Comparison of ENCODE assay signal across 8 cellular contexts in genomic region chr19:58519355-58520256, GRCh38. TPM values are rescaled to one million over a fixed set of nuclear protein-coding genes. Genes with fewer than 3 reads are reported as not detected.
DNase-seq lines count a peak whose midpoint lies in the region; ATAC-seq and TF ChIP-seq lines count a peak whose summit lies in the region.

Gene ZBTB45 (minus strand): TSS chr19:58519810. CDS start chr19:58517673, 2,137 bp downstream.

- DNase-seq in NCI-H1092 (lab: John Stamatoyannopoulos, UW) (peak; percentile 90), glomerular visceral epithelial cell (ENCODE audit: extremely low spot score) (peak; percentile 97), osteoblast (ENCODE audit: insufficient read length, low spot score, missing footprints) (peak; percentile 99)
- peak; percentile 94 to 96 for DNase-seq in activated naive CD4-positive, alpha-beta T cell treated with anti-CD3 and anti-CD28 coated beads, Interleukin-2, amount 50 U/mL, for 72 hours (ENCODE audit: low spot score in 2 of 2)

- no peaks in the 10 kb centered on the region for H3K9me3 Mint-ChIP-seq in activated naive CD4-positive, alpha-beta T cell treated with anti-CD3 and anti-CD28 coated beads, Interleukin-2, amount 50 U/mL, for 72 hours

- H3K36me3 Mint-ChIP-seq in activated naive CD4-positive, alpha-beta T cell treated with anti-CD3 and anti-CD28 coated beads, Interleukin-2, amount 50 U/mL, for 72 hours: peaks cover 16% of the 10 kb centered on the region in 2 donors

- H3K4me3 ChIP-seq in osteoblast (ENCODE audit: insufficient read depth, low read length) (peak within 1 kb of the TSS; percentile 77), thymus (ENCODE audit: low read length) (peak within 1 kb of the TSS; percentile 69)

- peak; percentile 75 for TF ChIP-seq POLR2A in GM10847 (IDR thresholded peaks at IDR 0.05; ENCODE audit: extremely low read depth, insufficient read length)

- no peaks in the 10 kb centered on the region for H3K9me3 ChIP-seq in osteoblast (ENCODE audit: low read depth, low read length)
- peaks cover 2% of the 10 kb centered on the region for H3K9me3 ChIP-seq in thymus (ENCODE audit: control insufficient read depth)

- peak; percentile 51 for TF ChIP-seq CTCF in osteoblast (IDR thresholded peaks at IDR 0.05; ENCODE audit: extremely low read depth, low read depth, low read length)

- ATAC-seq in HG02610 (IDR thresholded peaks at IDR 0.05; ENCODE audit: unreplicated experiment) (peak; percentile 76), SK-N-SH treated with all-trans-retinoic acid at 6 μM for 48 hours (peak; percentile 90)
- peak; percentile 84 to 88 for ATAC-seq in activated naive CD4-positive, alpha-beta T cell treated with anti-CD3 and anti-CD28 coated beads, Interleukin-2, amount 50 U/mL, for 72 hours

- under 1% methylated on average over 87 of the region's 87 CpGs for WGBS in thymus

- peak within 1 kb of the TSS; percentile 95 to 99 for H3K27ac Mint-ChIP-seq in activated naive CD4-positive, alpha-beta T cell treated with anti-CD3 and anti-CD28 coated beads, Interleukin-2, amount 50 U/mL, for 72 hours

- H3K4me1 ChIP-seq in osteoblast (ENCODE audit: insufficient read depth, low read length): peaks cover 14% of the 10 kb centered on the region
- H3K4me1 ChIP-seq in thymus (ENCODE audit: control insufficient read depth, insufficient read depth, low read length): peaks cover 11% of the 10 kb centered on the region

- H3K36me3 ChIP-seq in osteoblast (ENCODE audit: insufficient read depth, low read length) (peaks cover 4% of the 10 kb centered on the region), thymus (ENCODE audit: control insufficient read depth, insufficient read depth) (peaks cover 21% of the 10 kb centered on the region)

- H2AFZ ChIP-seq in osteoblast (ENCODE audit: low read length): peak within 1 kb of the TSS; percentile 99

- H3K27me3 ChIP-seq in osteoblast (ENCODE audit: insufficient read depth, low read length) (no peaks in the 10 kb centered on the region), thymus (ENCODE audit: control insufficient read depth, insufficient read depth) (no peaks in the 10 kb centered on the region)

- peak within 1 kb of the TSS; percentile 99 for H3K4me2 ChIP-seq in osteoblast (ENCODE audit: insufficient read depth, low read length)

- peak within 1 kb of the TSS; percentile 81 for H3K27ac ChIP-seq in osteoblast (ENCODE audit: low read depth, low read length)
- peak within 1 kb of the TSS; percentile 96 for H3K27ac ChIP-seq in thymus (ENCODE audit: low read depth)

- peaks cover 41% of the 10 kb centered on the region for H3K79me2 ChIP-seq in osteoblast (ENCODE audit: insufficient read depth, low read length)

- peaks cover 17% of the 10 kb centered on the region for H4K20me1 ChIP-seq in osteoblast (ENCODE audit: insufficient read depth, low read length)

TF ChIP-seq in SK-N-SH treated with all-trans-retinoic acid at 6 μM for 48 hours, 23 proteins besides CTCF, POLR2A, EP300 and RAD21 (continues in another document):
- no peak for TF ChIP-seq RARB (CRISPR knock-in tag; IDR thresholded peaks at IDR 0.05)
- TF ChIP-seq PATZ1 (CRISPR knock-in tag; IDR thresholded peaks at IDR 0.05; ENCODE audit: borderline replicate concordance): 0 out of 2 replicates have a peak, but pooled peaks have one; percentile 65
- 0 out of 2 replicates have a peak, but pooled peaks have one; percentile 3 for TF ChIP-seq ZNF8 (CRISPR knock-in tag; IDR thresholded peaks at IDR 0.05)
- TF ChIP-seq PPARA (CRISPR knock-in tag; IDR thresholded peaks at IDR 0.05; ENCODE audit: borderline replicate concordance): no peak
- TF ChIP-seq ARNTL (CRISPR knock-in tag; IDR thresholded peaks at IDR 0.05; ENCODE audit: borderline replicate concordance, low read depth): no peak
- TF ChIP-seq ZFP30 (CRISPR knock-in tag; IDR thresholded peaks at IDR 0.05): no peak
- no peak for TF ChIP-seq ESRRG (CRISPR knock-in tag; IDR thresholded peaks at IDR 0.05)
- peak; percentile 98 for TF ChIP-seq ZFP3 (CRISPR knock-in tag; IDR thresholded peaks at IDR 0.05)
- no peak for TF ChIP-seq OSR1 (CRISPR knock-in tag; IDR thresholded peaks at IDR 0.05)
- TF ChIP-seq SNAI2 (CRISPR knock-in tag; IDR thresholded peaks at IDR 0.05): no peak
- 0 out of 2 replicates have a peak, but pooled peaks have one; percentile 53 for TF ChIP-seq POU6F1 (CRISPR knock-in tag; IDR thresholded peaks at IDR 0.05; ENCODE audit: borderline replicate concordance, low read depth)
- no peak for TF ChIP-seq TSHZ2 (CRISPR knock-in tag; IDR thresholded peaks at IDR 0.05)
- TF ChIP-seq ZC3H10 (CRISPR knock-in tag; IDR thresholded peaks at IDR 0.05): no peak
- TF ChIP-seq ZNF70 (CRISPR knock-in tag; IDR thresholded peaks at IDR 0.05): peak; percentile 52; the same call in 1 of the 2 replicates
- no peak for TF ChIP-seq CREB5 (CRISPR knock-in tag; IDR thresholded peaks at IDR 0.05; ENCODE audit: low read depth)

RNA-seq across cellular contexts. Expression of gene ZBTB45, which starts in this region (rescaled TPM):
- total RNA-seq in activated naive CD4-positive, alpha-beta T cell treated with anti-CD3 and anti-CD28 coated beads, Interleukin-2, amount 50 U/mL, for 72 hours: 10 to 100 TPM in 1 of 2 donors, 1 to 10 TPM in 1; 7.9 to 12.2 TPM
- total RNA-seq in osteoblast: 6.9 and 8.5 TPM in 2 replicates
- polyA plus RNA-seq in thymus: 7.2 TPM

Comparison
In these comparisons a context has a peak if more than half of its experiments do, and no peak if none do; other contexts are left out.
1. Peak in every context shown above with its lines: DNase-seq, ATAC-seq, H3K4me3 ChIP-seq and H3K27ac ChIP-seq.